Comparison of ENCODE assay signal across 9 cellular contexts in genomic region chr20:50335105-50335504, GRCh38.
DNase-seq lines count a peak whose midpoint lies in the region; ATAC-seq, FAIRE-seq and TF ChIP-seq lines count a peak whose summit lies in the region.
"Had no signal": no experiment of that assay in that cellular context is flagged by ENCODE, and none has a peak within 500 bp of the region (broad histone marks: within the 10 kb centered on the region; RNA-seq: fewer than 3 reads in every experiment).

No MANE protein-coding gene starts in this region.

- H4K20me1 ChIP-seq in OCI-LY7 (ENCODE audit: insufficient read depth, low read length) = no peaks in the 10 kb centered on the region

- peak; percentile 87 to 91 for DNase-seq in Caco-2
- peak; percentile 90 for DNase-seq in HTR-8/SVneo (ENCODE audit: insufficient read length, low spot score)
- DNase-seq in OCI-LY7 (ENCODE audit: low spot score) = peak; percentile 22
- peak; percentile 36 for DNase-seq in stimulated activated CD8-positive, alpha-beta memory T cell treated with anti-CD3 and anti-CD28 coated beads, Interleukin-4, amount 100 ng/mL, for 48 hours
- no peak for DNase-seq in UCSD-AML1 (lab: John Stamatoyannopoulos, UW; ENCODE audit: unreplicated experiment)
- no peak for DNase-seq in inferior parietal cortex (ENCODE audit: extremely low spot score)

- no peaks in the 10 kb centered on the region for H3K9me3 Mint-ChIP-seq in Caco-2 (ENCODE audit: unreplicated experiment)
- H3K9me3 Mint-ChIP-seq: nephron had no signal

- peak; percentile 69 for ATAC-seq in esophagus mucosa
- no peak for ATAC-seq in GM18861 (IDR thresholded peaks at IDR 0.05; ENCODE audit: unreplicated experiment)

- H3K79me2 ChIP-seq in OCI-LY7 (ENCODE audit: insufficient read depth, low read depth, low read length) = no peaks in the 10 kb centered on the region

- peak overlapping the region; percentile 37; the same call in 1 of the 2 replicates for H3K4me2 ChIP-seq in OCI-LY7 (ENCODE audit: low read length)

- H2AFZ ChIP-seq in OCI-LY7 (ENCODE audit: low read length) = no peak overlapping the region

- no TSS peak for BruUV-seq in Caco-2 (replicated peaks; lab: Mats Ljungman, UMichigan)
- BruUV-seq in OCI-LY7 (replicated peaks; lab: Mats Ljungman, UMichigan) = no TSS peak

- intact Hi-C loops in Caco-2 (cut with micrococcal nuclease; ENCODE audit: unreplicated experiment) = loop anchor here (1.0 kb wide), 1 partner anchor 125 kb away; no protein-coding TSS in a partner anchor
- intact Hi-C loops in OCI-LY7 (cut with micrococcal nuclease; ENCODE audit: unreplicated experiment) = no loop called here

- H3K36me3 Mint-ChIP-seq in Caco-2 (ENCODE audit: insufficient read depth, unreplicated experiment) = no peaks in the 10 kb centered on the region

- no peaks in the 10 kb centered on the region for H3K36me3 ChIP-seq in Caco-2 (ENCODE audit: control insufficient read depth, insufficient read depth, low read length)
- H3K36me3 ChIP-seq in OCI-LY7 (ENCODE audit: insufficient read depth, low read length) = no peaks in the 10 kb centered on the region

- H3K4me3 ChIP-seq in Caco-2 (ENCODE audit: low read depth, low read length) (no peak overlapping the region), OCI-LY7 (ENCODE audit: low read depth, low read length, poor library complexity, severe bottlenecking) (no peak overlapping the region)

- no peaks in the 10 kb centered on the region for H3K9me2 ChIP-seq in OCI-LY7 (ENCODE audit: insufficient read depth, low read length)

- H3K4me1 ChIP-seq in Caco-2 (peaks cover 8% of the 10 kb centered on the region), OCI-LY7 (ENCODE audit: insufficient read depth, low read length, poor library complexity, severe bottlenecking) (no peaks in the 10 kb centered on the region)

- POLR2A ChIA-PET in Caco-2 (lab: Charles Lee) = interaction anchor here (0.6 to 0.9 kb wide), 3 partner anchors 118 to 123 kb away, joined by 3 to 5 read pairs (median 3); no protein-coding TSS in a partner anchor
- POLR2A ChIA-PET in OCI-LY7 (lab: Charles Lee) = no interaction called here

- H3K27me3 ChIP-seq in Caco-2 (replicated peaks; ENCODE audit: control insufficient read depth, insufficient read depth, low read length) = no peaks in the 10 kb centered on the region

- FAIRE-seq in HTR-8/SVneo (lab: Jason Lieb, UNC) = peak; percentile 82

- H3K27ac Mint-ChIP-seq in Caco-2 (ENCODE audit: unreplicated experiment) = no peak overlapping the region
- H3K27ac Mint-ChIP-seq: nephron had no signal

- H3K27me3 Mint-ChIP-seq in Caco-2 (ENCODE audit: insufficient read depth, unreplicated experiment) = no peaks in the 10 kb centered on the region

- TF ChIP-seq CTCF in Caco-2 (IDR thresholded peaks at IDR 0.05; ENCODE audit: insufficient read depth in 1 of 2, low read depth in 1 of 2, low read length in 1 of 2, severe bottlenecking in 1 of 2, unreplicated experiment in 1 of 2) (no peak), OCI-LY7 (conservative IDR thresholded peaks at IDR 0.05; ENCODE audit: low read length) (no peak)

- H3K4me1 Mint-ChIP-seq in Caco-2 (ENCODE audit: low read depth, unreplicated experiment) = peaks cover 4% of the 10 kb centered on the region

- H3K4me3 Mint-ChIP-seq in Caco-2 (ENCODE audit: unreplicated experiment) = no peak overlapping the region
- H3K4me3 Mint-ChIP-seq: nephron had no signal

- H3K9me3 ChIP-seq in Caco-2 (no peaks in the 10 kb centered on the region), OCI-LY7 (ENCODE audit: low read length) (no peaks in the 10 kb centered on the region)

- CTCF ChIA-PET in Caco-2 (lab: Charles Lee) = interaction anchor here (0.6 to 1.1 kb wide), 6 partner anchors 16 to 596 kb away, joined by 3 to 4 read pairs (median 3); partner anchors contain the start of gene ADNP
- CTCF ChIA-PET in OCI-LY7 (lab: Charles Lee; ENCODE audit: unreplicated experiment) = no interaction called here

- H3K27ac ChIP-seq in OCI-LY7 (ENCODE audit: low read depth, low read length, poor library complexity, severe bottlenecking) = no peak overlapping the region

Comparison
In these comparisons a context has a peak if more than half of its experiments do, and no peak if none do; other contexts are left out.
1. DNase-seq: peak in Caco-2 (2 of 2), HTR-8/SVneo (single experiment), OCI-LY7 (single experiment) and stimulated activated CD8-positive, alpha-beta memory T cell treated with anti-CD3 and anti-CD28 coated beads, Interleukin-4, amount 100 ng/mL, for 48 hours (single experiment); none in UCSD-AML1 (single experiment) and inferior parietal cortex (single experiment).